Comparison of ENCODE assay signal across 22 cellular contexts in genomic region chr16:85999778-86000177, GRCh38.
DNase-seq lines count a peak whose midpoint lies in the region; ATAC-seq lines count a peak whose summit lies in the region.
"Had no signal": no experiment of that assay in that cellular context is flagged by ENCODE, and none has a peak within 500 bp of the region (broad histone marks: within the 10 kb centered on the region; RNA-seq: fewer than 3 reads in every experiment).

No MANE protein-coding gene starts in this region.

- intact Hi-C loops in sciatic nerve (cut with DNase I) (no loop called here), Right ventricle myocardium inferior (cut with DNase I) (no loop called here)

- no peak overlapping the region for H3K4me3 Mint-ChIP-seq in activated T-cell treated with anti-CD3 and anti-CD28 coated beads, Interleukin-2, amount 50 U/mL, for 24 hours
- H3K4me3 Mint-ChIP-seq: H9 had no signal

- H3K9me3 Mint-ChIP-seq in activated T-cell treated with anti-CD3 and anti-CD28 coated beads, Interleukin-2, amount 50 U/mL, for 24 hours = no peaks in the 10 kb centered on the region

- H3K4me1 Mint-ChIP-seq in activated T-cell treated with anti-CD3 and anti-CD28 coated beads, Interleukin-2, amount 50 U/mL, for 24 hours (ENCODE audit: low read depth) = peaks cover 45% of the 10 kb centered on the region
- H3K4me1 Mint-ChIP-seq: H9 had no signal

- no peaks in the 10 kb centered on the region for H3K36me3 Mint-ChIP-seq in activated T-cell treated with anti-CD3 and anti-CD28 coated beads, Interleukin-2, amount 50 U/mL, for 24 hours (ENCODE audit: low read depth)
- H3K36me3 Mint-ChIP-seq: CD4-positive, alpha-beta memory T cell had no signal

- H3K27ac Mint-ChIP-seq in activated T-cell treated with anti-CD3 and anti-CD28 coated beads, Interleukin-2, amount 50 U/mL, for 24 hours = no peak overlapping the region
- H3K27ac Mint-ChIP-seq: H9 had no signal

- peak; percentile 2 for DNase-seq in activated T-cell treated with anti-CD3 and anti-CD28 coated beads, Interleukin-2, amount 50 U/mL, for 24 hours
- no peak for DNase-seq in activated T-cell treated with anti-CD3 and anti-CD28 coated beads, Interleukin-2, amount 50 U/mL, for 48 hours
- DNase-seq in caudate nucleus (lab: John Stamatoyannopoulos, UW) (no peak), sciatic nerve (ENCODE audit: low spot score) (peak; percentile 28), germinal center (ENCODE audit: low spot score) (no peak), ecto neural progenitor cell (ENCODE audit: low spot score) (no peak), Right ventricle myocardium inferior (ENCODE audit: missing footprints) (no peak)
- DNase-seq: CD4-positive, alpha-beta memory T cell; DMS 273 treated with DMSO at 0.1 percent for 48 hours; DND-41; GM23248; H9; KBM-7; MM.1S; NCI-H1048; NCI-H1417 treated with DMSO at 0.1 percent for 48 hours; NCI-H187; NCI-H446 treated with DMSO at 0.1 percent for 48 hours; NCI-H526 treated with DMSO at 0.1 percent for 48 hours; OCI-M1; Right ventricle myocardium superior had no signal

- H3K27ac ChIP-seq in caudate nucleus (ENCODE audit: low read depth, low read length) = peak overlapping the region; percentile 65
- H3K27ac ChIP-seq: BLaER1, GM23248 had no signal

- ATAC-seq in sciatic nerve (no peak), Right ventricle myocardium inferior (no peak)

- no peaks in the 10 kb centered on the region for H3K27me3 Mint-ChIP-seq in activated T-cell treated with anti-CD3 and anti-CD28 coated beads, Interleukin-2, amount 50 U/mL, for 24 hours

Comparison
In these comparisons a context has a peak if more than half of its experiments do, and no peak if none do; other contexts are left out.
1. DNase-seq: peak in activated T-cell treated with anti-CD3 and anti-CD28 coated beads, Interleukin-2, amount 50 U/mL, for 24 hours (single experiment) and sciatic nerve (single experiment); none in activated T-cell treated with anti-CD3 and anti-CD28 coated beads, Interleukin-2, amount 50 U/mL, for 48 hours (0 of 2), caudate nucleus (0 of 61), germinal center (single experiment), ecto neural progenitor cell (single experiment) and Right ventricle myocardium inferior (single experiment).